ENCODE assay signal across 20 cellular contexts in genomic region chr10:131727612-131728011, GRCh38.
"Had no signal": no experiment of that assay in that cellular context is flagged by ENCODE, and none has a peak within 500 bp of the region (broad histone marks: within the 10 kb centered on the region; RNA-seq: fewer than 3 reads in every experiment).

No MANE protein-coding gene starts in this region.

- H3K4me3 Mint-ChIP-seq: activated B cell treated with CpG ODN at 0.5 μM for 24 hours; activated CD4-positive, alpha-beta T cell treated with anti-CD3 and anti-CD28 coated beads, Interleukin-2, amount 10 ng/mL, durations not matched to agents 24 days and 14 days; activated naive CD8-positive, alpha-beta T cell treated with anti-CD3 and anti-CD28 coated beads for 36 hours; activated T-cell treated with anti-CD3 and anti-CD28 coated beads, Interleukin-2, amount 50 U/mL, for 24 hours; central memory CD8-positive, alpha-beta T cell; dendritic cell treated with granulocyte-macrophage colony-stimulating factor and Interleukin-4, amounts not matched to agents 40 ng/mL and 50 ng/mL, for 4 days; effector memory CD8-positive, alpha-beta T cell had no signal

- H3K27me3 Mint-ChIP-seq: activated CD4-positive, alpha-beta T cell treated with anti-CD3 and anti-CD28 coated beads, Interleukin-2, amount 10 ng/mL, durations not matched to agents 24 days and 14 days had no signal

- H3K27ac ChIP-seq: brain microvascular endothelial cell, epithelial cell of prostate, parathyroid adenoma, transverse colon had no signal

- H3K4me1 Mint-ChIP-seq: activated CD4-positive, alpha-beta T cell treated with anti-CD3 and anti-CD28 coated beads, Interleukin-2, amount 10 ng/mL, durations not matched to agents 24 days and 14 days had no signal

- DNase-seq: activated B cell treated with CpG ODN at 0.5 μM for 24 hours; activated CD4-positive, alpha-beta T cell treated with anti-CD3 and anti-CD28 coated beads, Interleukin-2, amount 10 ng/mL, durations not matched to agents 24 days and 14 days; activated gamma-delta T cell treated with Interleukin-2 at 50 U/mL for 16 hours; activated naive CD8-positive, alpha-beta T cell treated with anti-CD3 and anti-CD28 coated beads for 36 hours; activated T-cell treated with anti-CD3 and anti-CD28 coated beads, Interleukin-2, amount 50 U/mL, for 24 hours; amygdala; brain microvascular endothelial cell; effector memory CD8-positive, alpha-beta T cell; left colon; midbrain; stimulated activated CD4-positive, alpha-beta T cell treated with anti-CD3 and anti-CD28 coated beads, Interleukin-15, amount 100 ng/mL, for 24 hours; stimulated activated CD4-positive, alpha-beta T cell treated with anti-CD3 and anti-CD28 coated beads, Interleukin-4, amount 100 ng/mL, for 1 hour; stimulated activated naive B cell treated with anti-CD40 and anti-IgM and Interleukin-4, amounts not matched to agents 10 μg/mL and 1 μg/mL and 100 μg/mL, for 72 hours; SW 1271; transverse colon had no signal

- H3K27ac Mint-ChIP-seq: activated B cell treated with CpG ODN at 0.5 μM for 24 hours; activated CD4-positive, alpha-beta T cell treated with anti-CD3 and anti-CD28 coated beads, Interleukin-2, amount 10 ng/mL, durations not matched to agents 24 days and 14 days; activated naive CD8-positive, alpha-beta T cell treated with anti-CD3 and anti-CD28 coated beads for 36 hours; activated T-cell treated with anti-CD3 and anti-CD28 coated beads, Interleukin-2, amount 50 U/mL, for 24 hours; dendritic cell treated with granulocyte-macrophage colony-stimulating factor and Interleukin-4, amounts not matched to agents 40 ng/mL and 50 ng/mL, for 4 days; stimulated activated naive B cell treated with anti-CD40 and anti-IgM and Interleukin-4, amounts not matched to agents 10 μg/mL and 1 μg/mL and 100 μg/mL, for 72 hours had no signal

- H3K36me3 ChIP-seq: brain microvascular endothelial cell, transverse colon had no signal

- H3K9me3 ChIP-seq: transverse colon had no signal

- H3K4me1 ChIP-seq: parathyroid adenoma had no signal

- ATAC-seq: effector memory CD8-positive, alpha-beta T cell; left colon; stimulated activated naive B cell treated with anti-CD40 and anti-IgM and Interleukin-4, amounts not matched to agents 10 μg/mL and 1 μg/mL and 100 μg/mL, for 72 hours had no signal

- H3K9me3 Mint-ChIP-seq: central memory CD8-positive, alpha-beta T cell; effector memory CD8-positive, alpha-beta T cell had no signal

- H3K27me3 ChIP-seq: brain microvascular endothelial cell, transverse colon had no signal

- H3K36me3 Mint-ChIP-seq: activated naive CD8-positive, alpha-beta T cell treated with anti-CD3 and anti-CD28 coated beads for 36 hours; stimulated activated naive B cell treated with anti-CD40 and anti-IgM and Interleukin-4, amounts not matched to agents 10 μg/mL and 1 μg/mL and 100 μg/mL, for 72 hours had no signal

- H3K4me3 ChIP-seq: lung, transverse colon had no signal
